ENCODE assay signal across 7 cellular contexts in genomic region chrX:40152173-40152705, GRCh38. TPM values are rescaled to one million over a fixed set of nuclear protein-coding genes. Genes with fewer than 3 reads are reported as not detected.
DNase-seq lines count a peak whose midpoint lies in the region; TF ChIP-seq lines count a peak whose summit lies in the region.

No MANE protein-coding gene starts in this region.

- H2AFZ ChIP-seq in H9 (ENCODE audit: low read length) = no peak overlapping the region
- no peak overlapping the region for H2AFZ ChIP-seq in neural progenitor cell (replicated peaks)

- H3K4me2 ChIP-seq in H9 (ENCODE audit: insufficient read depth, insufficient read length, low read length) (peak overlapping the region; percentile 86), neural progenitor cell (peak overlapping the region; percentile 91)

- H2BK12ac ChIP-seq in H9 (ENCODE audit: insufficient read length, low read depth, low read length) = no peak overlapping the region

- no peak overlapping the region for H2BK20ac ChIP-seq in H9 (ENCODE audit: low read depth, low read length, poor library complexity, severe bottlenecking)

- H3K4ac ChIP-seq in H9 (ENCODE audit: low read depth, low read length) = no peak overlapping the region

- H3K27me3 ChIP-seq in H9 (ENCODE audit: insufficient read depth, low read length) (peaks cover 61% of the 10 kb centered on the region), neural progenitor cell (peaks cover 88% of the 10 kb centered on the region), MG63 (no peaks in the 10 kb centered on the region)

- H3K79me1 ChIP-seq in H9 (ENCODE audit: insufficient read depth, low read depth, low read length, poor library complexity, severe bottlenecking) = no peaks in the 10 kb centered on the region

- H3K23me2 ChIP-seq in H9 (ENCODE audit: insufficient read length, low read depth, low read length, poor library complexity, severe bottlenecking) = peaks cover 47% of the 10 kb centered on the region

- H3K4me1 ChIP-seq in H9 (ENCODE audit: insufficient read depth, low read length) (peaks cover 9% of the 10 kb centered on the region; the same call in 1 of the 2 replicates), neural progenitor cell (peaks cover 53% of the 10 kb centered on the region)

- H3K14ac ChIP-seq in H9 (ENCODE audit: insufficient read depth, low read length) = no peak overlapping the region; the same call in 1 of the 2 replicates

- H3K4me3 ChIP-seq in SK-N-MC = 0 out of 2 replicates have a peak overlapping the region, but pooled peaks have one; percentile 25
- H3K4me3 ChIP-seq in neural progenitor cell = peak overlapping the region; percentile 54
- H3K4me3 ChIP-seq in MG63 = no peak overlapping the region

- TF ChIP-seq CTCF in H9 (conservative IDR thresholded peaks at IDR 0.05) = no peak
- TF ChIP-seq CTCF in neural progenitor cell (IDR thresholded peaks at IDR 0.05) = no peak

- no peak overlapping the region for H2AK5ac ChIP-seq in H9 (ENCODE audit: insufficient read length, low read length)

- WGBS in H9 (ENCODE audit: extremely low coverage, insufficient read length, low lambda C conversion rate) = no CpG with 5 or more reads among the region's 41 CpGs

- H3K79me2 ChIP-seq in H9 (ENCODE audit: insufficient read depth, low read length) = no peaks in the 10 kb centered on the region; the same call in 1 of the 2 replicates
- peaks cover 2% of the 10 kb centered on the region for H3K79me2 ChIP-seq in neural progenitor cell (ENCODE audit: low read depth)

- DNase-seq in H9 (peak; percentile 65), SK-N-MC (ENCODE audit: low read depth, low spot score) (no peak), erythroblast (lab: John Stamatoyannopoulos, UW) (peak; percentile 47 to 57), neural progenitor cell (ENCODE audit: low spot score) (peak; percentile 65), MG63 (no peak), LoVo (ENCODE audit: low spot score) (no peak), UCSD-AML1 (lab: John Stamatoyannopoulos, UW; ENCODE audit: unreplicated experiment) (no peak)

- H3K56ac ChIP-seq in H9 (ENCODE audit: insufficient read length, low read depth, low read length) = no peak overlapping the region

- H4K20me1 ChIP-seq in H9 (ENCODE audit: control insufficient read depth, insufficient read depth, insufficient read length) (peaks cover 5% of the 10 kb centered on the region), neural progenitor cell (ENCODE audit: low read depth) (peaks cover 62% of the 10 kb centered on the region)

- no peak overlapping the region for H4K5ac ChIP-seq in H9 (ENCODE audit: insufficient read length, low read depth, low read length)

- H4K91ac ChIP-seq in H9 (ENCODE audit: insufficient read length, low read depth, low read length) = no peak overlapping the region

- no peak overlapping the region for H2BK15ac ChIP-seq in H9 (ENCODE audit: low read depth, low read length)

- H3T11ph ChIP-seq in H9 (ENCODE audit: low read length) = no peak overlapping the region

- no peak overlapping the region for H4K8ac ChIP-seq in H9 (replicated peaks; ENCODE audit: insufficient read length, low read depth, low read length)

- H3K9me3 ChIP-seq in H9 (ENCODE audit: control insufficient read depth, low read depth, low read length) = no peaks in the 10 kb centered on the region
- H3K9me3 ChIP-seq in SK-N-MC (ENCODE audit: low read depth, low read length) = no peaks in the 10 kb centered on the region
- H3K9me3 ChIP-seq in neural progenitor cell (ENCODE audit: low read depth) = no peaks in the 10 kb centered on the region
- no peaks in the 10 kb centered on the region for H3K9me3 ChIP-seq in MG63

- H3K23ac ChIP-seq in H9 (ENCODE audit: insufficient read length, low read depth, low read length) = no peak overlapping the region

- H3K27ac ChIP-seq in H9 (ENCODE audit: insufficient read length, low read depth, low read length) (no peak overlapping the region), SK-N-MC (no peak overlapping the region), neural progenitor cell (no peak overlapping the region)

- H3K27ac Mint-ChIP-seq in H9 (no peak overlapping the region), neural progenitor cell (no peak overlapping the region)

- H3K4me1 Mint-ChIP-seq in H9 (peaks cover 32 to 38% of the 10 kb centered on the region in 2 experiments), neural progenitor cell (peaks cover 43% of the 10 kb centered on the region)

- H3K4me3 Mint-ChIP-seq in H9 = peak overlapping the region; percentile 53 to 77
- H3K4me3 Mint-ChIP-seq in neural progenitor cell = peak overlapping the region; percentile 75

- peaks cover 0 to 2% (median 0%) of the 10 kb centered on the region in 3 experiments; a peak in 1 of 7 replicates for H3K36me3 Mint-ChIP-seq in H9 (ENCODE audit: insufficient read depth in 1 of 3, low read depth in 3 of 3)
- no peaks in the 10 kb centered on the region for H3K36me3 Mint-ChIP-seq in neural progenitor cell

- TF ChIP-seq POLR2A in erythroblast (IDR thresholded peaks at IDR 0.05; ENCODE audit: low read length) = no peak

- H3F3A ChIP-seq in neural progenitor cell (ENCODE audit: low read depth) = peaks cover 84% of the 10 kb centered on the region

- H2BK120ac ChIP-seq in H9 (ENCODE audit: low read depth, low read length, poor library complexity, severe bottlenecking) = no peak overlapping the region

- peaks cover 69% of the 10 kb centered on the region for H3K27me3 Mint-ChIP-seq in H9 (ENCODE audit: low read depth)
- peaks cover 12% of the 10 kb centered on the region for H3K27me3 Mint-ChIP-seq in neural progenitor cell (ENCODE audit: insufficient read depth, low read depth)

- H3K9me3 Mint-ChIP-seq in H9 (peaks cover 44 to 46% of the 10 kb centered on the region in 2 experiments), neural progenitor cell (peaks cover 12% of the 10 kb centered on the region)

- no peak overlapping the region for H2BK5ac ChIP-seq in H9 (ENCODE audit: insufficient read length, low read length)

- H3K36me3 ChIP-seq in SK-N-MC (ENCODE audit: insufficient read depth, low read length) = no peaks in the 10 kb centered on the region
- H3K36me3 ChIP-seq in neural progenitor cell = no peaks in the 10 kb centered on the region
- no peaks in the 10 kb centered on the region for H3K36me3 ChIP-seq in MG63

- no peak overlapping the region for H3K18ac ChIP-seq in H9 (ENCODE audit: insufficient read length, low read depth, low read length)

- peak overlapping the region; percentile 16 for H3K9ac ChIP-seq in H9 (ENCODE audit: extremely low read depth, insufficient read length, low read length)
- H3K9ac ChIP-seq in SK-N-MC (ENCODE audit: insufficient read length) = no peak overlapping the region
- H3K9ac ChIP-seq in neural progenitor cell = no peak overlapping the region

RNA-seq across cellular contexts. Expression of gene BCOR, which starts 54.5 kb away (rescaled TPM):
- 126 and 134 TPM in 2 replicates for total RNA-seq in H9 (2021)
- 29.5 and 32.4 TPM in 2 replicates for total RNA-seq in neural progenitor cell (ENCODE audit: low replicate concordance)
- 13.4 and 15.0 TPM in 2 replicates for total RNA-seq in MG63 (2014; rRNA removed; shearing (Covaris generic); ENCODE audit: low replicate concordance)

Comparison
In these comparisons a context has a peak if more than half of its experiments do, and no peak if none do; other contexts are left out.
1. DNase-seq: peak in H9 (single experiment), erythroblast (2 of 2) and neural progenitor cell (single experiment); none in SK-N-MC (single experiment), MG63 (single experiment), LoVo (single experiment) and UCSD-AML1 (single experiment).